In the genomic region with DNA sequence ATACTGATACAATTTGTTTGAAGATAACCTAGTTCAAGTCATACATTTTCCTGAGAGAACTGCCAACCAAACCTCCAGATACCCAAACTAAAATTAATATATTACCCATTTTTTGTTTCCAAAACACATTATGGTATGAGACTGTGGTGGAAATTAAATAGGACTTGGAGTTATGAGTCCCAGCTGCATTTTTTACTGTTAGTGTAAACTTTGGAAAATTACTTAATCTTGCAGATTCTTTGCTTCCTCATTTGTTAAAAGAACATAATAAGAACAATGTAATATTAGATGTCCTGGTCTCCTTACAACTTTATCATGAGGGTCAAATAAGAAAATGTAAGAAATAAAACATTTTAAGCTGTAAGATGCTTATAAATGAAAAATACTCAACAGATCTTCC, we compare ENCODE assay signal across 17 cellular contexts.
DNase-seq lines count a peak whose midpoint lies in the region; ATAC-seq and TF ChIP-seq lines count a peak whose summit lies in the region.
"Had no signal": no experiment of that assay in that cellular context is flagged by ENCODE, and none has a peak within 500 bp of the region (broad histone marks: within the 10 kb centered on the region; RNA-seq: fewer than 3 reads in every experiment).

No MANE protein-coding gene starts in this region.

- CTCF ChIA-PET in activated naive CD4-positive, alpha-beta T cell treated with anti-CD3 and anti-CD28 coated beads, Interleukin-2, amount 10 ng/mL, durations not matched to agents 7 days and 5 days (lab: Charles Lee): no interaction called here

- DNase-seq in activated naive CD4-positive, alpha-beta T cell treated with anti-CD3 and anti-CD28 coated beads, Interleukin-2, amount 10 ng/mL, durations not matched to agents 7 days and 5 days: no peak
- no peak for DNase-seq in activated naive CD4-positive, alpha-beta T cell treated with anti-CD3 and anti-CD28 coated beads, Interleukin-2, amount 50 U/mL, for 72 hours (ENCODE audit: low spot score in 2 of 2)
- DNase-seq in choroid plexus epithelial cell (ENCODE audit: low read depth): peak; percentile 29
- DNase-seq in fibroblast of villous mesenchyme (ENCODE audit: low read depth): peak; percentile 30
- no peak for DNase-seq in globus pallidus (ENCODE audit: low spot score)
- no peak for DNase-seq in AG20443 (ENCODE audit: low spot score)
- DNase-seq: ACHN; BE2C; CD8-positive, alpha-beta T cell; COR-L47; DMS153; DMS79 treated with DMSO at 0.1 percent for 48 hours; GDM1; H7 had no signal

- peak overlapping the region; percentile 9 for H3K27ac Mint-ChIP-seq in activated naive CD4-positive, alpha-beta T cell treated with anti-CD3 and anti-CD28 coated beads, Interleukin-2, amount 10 ng/mL, durations not matched to agents 7 days and 5 days
- no peak overlapping the region for H3K27ac Mint-ChIP-seq in activated naive CD4-positive, alpha-beta T cell treated with anti-CD3 and anti-CD28 coated beads, Interleukin-2, amount 50 U/mL, for 72 hours
- H3K27ac Mint-ChIP-seq: CD8-positive, alpha-beta T cell; GM23338 had no signal

- H3K4me1 Mint-ChIP-seq in activated naive CD4-positive, alpha-beta T cell treated with anti-CD3 and anti-CD28 coated beads, Interleukin-2, amount 10 ng/mL, durations not matched to agents 7 days and 5 days: peaks cover 15% of the 10 kb centered on the region

- H3K4me3 ChIP-seq in choroid plexus epithelial cell (ENCODE audit: low read depth, low read length) (no peak overlapping the region), fibroblast of villous mesenchyme (ENCODE audit: low read depth, low read length) (no peak overlapping the region)
- H3K4me3 ChIP-seq: GM23338 had no signal

- H3K4me3 Mint-ChIP-seq in activated naive CD4-positive, alpha-beta T cell treated with anti-CD3 and anti-CD28 coated beads, Interleukin-2, amount 10 ng/mL, durations not matched to agents 7 days and 5 days: no peak overlapping the region
- H3K4me3 Mint-ChIP-seq: CD8-positive, alpha-beta T cell; GM23338 had no signal

- TF ChIP-seq CTCF in choroid plexus epithelial cell (conservative IDR thresholded peaks at IDR 0.05; ENCODE audit: low read depth, low read length) (no peak), fibroblast of villous mesenchyme (IDR thresholded peaks at IDR 0.05; ENCODE audit: insufficient read depth, low read depth, low read length) (no peak)

- H3K9me3 Mint-ChIP-seq in activated naive CD4-positive, alpha-beta T cell treated with anti-CD3 and anti-CD28 coated beads, Interleukin-2, amount 10 ng/mL, durations not matched to agents 7 days and 5 days: peaks cover 6% of the 10 kb centered on the region
- peaks cover 3 to 12% of the 10 kb centered on the region in 2 donors for H3K9me3 Mint-ChIP-seq in activated naive CD4-positive, alpha-beta T cell treated with anti-CD3 and anti-CD28 coated beads, Interleukin-2, amount 50 U/mL, for 72 hours
- H3K9me3 Mint-ChIP-seq: CD8-positive, alpha-beta T cell; GM23338 had no signal

- H3K27me3 Mint-ChIP-seq in activated naive CD4-positive, alpha-beta T cell treated with anti-CD3 and anti-CD28 coated beads, Interleukin-2, amount 10 ng/mL, durations not matched to agents 7 days and 5 days: peaks cover 5% of the 10 kb centered on the region

- ATAC-seq in activated naive CD4-positive, alpha-beta T cell treated with anti-CD3 and anti-CD28 coated beads, Interleukin-2, amount 50 U/mL, for 72 hours: no peak
- no peak for ATAC-seq in GM18861 (IDR thresholded peaks at IDR 0.05; ENCODE audit: unreplicated experiment)
- no peak for ATAC-seq in GM19397 (IDR thresholded peaks at IDR 0.05; ENCODE audit: unreplicated experiment)
- ATAC-seq: CD8-positive, alpha-beta T cell; GM23338 had no signal

- H3K36me3 Mint-ChIP-seq in activated naive CD4-positive, alpha-beta T cell treated with anti-CD3 and anti-CD28 coated beads, Interleukin-2, amount 10 ng/mL, durations not matched to agents 7 days and 5 days: peaks cover 5% of the 10 kb centered on the region
- H3K36me3 Mint-ChIP-seq in activated naive CD4-positive, alpha-beta T cell treated with anti-CD3 and anti-CD28 coated beads, Interleukin-2, amount 50 U/mL, for 72 hours: peaks cover 0 to 6% of the 10 kb centered on the region in 2 donors
- H3K36me3 Mint-ChIP-seq: CD8-positive, alpha-beta T cell had no signal

Comparison
In these comparisons a context has a peak if more than half of its experiments do, and no peak if none do; other contexts are left out.
1. DNase-seq: peak in choroid plexus epithelial cell (single experiment) and fibroblast of villous mesenchyme (single experiment); none in activated naive CD4-positive, alpha-beta T cell treated with anti-CD3 and anti-CD28 coated beads, Interleukin-2, amount 10 ng/mL, durations not matched to agents 7 days and 5 days (single experiment), activated naive CD4-positive, alpha-beta T cell treated with anti-CD3 and anti-CD28 coated beads, Interleukin-2, amount 50 U/mL, for 72 hours (0 of 2), globus pallidus (single experiment) and AG20443 (single experiment).